1 cellular context compared by ENCODE assay signal in genomic region chr13:91557328-91557727, GRCh38.
TF ChIP-seq lines count a peak whose summit lies in the region.

No MANE protein-coding gene starts in this region.

TF ChIP-seq in K562, 482 proteins besides CTCF, POLR2A, EP300 and RAD21 (continued from another document):
- TF ChIP-seq, protein P1, sequence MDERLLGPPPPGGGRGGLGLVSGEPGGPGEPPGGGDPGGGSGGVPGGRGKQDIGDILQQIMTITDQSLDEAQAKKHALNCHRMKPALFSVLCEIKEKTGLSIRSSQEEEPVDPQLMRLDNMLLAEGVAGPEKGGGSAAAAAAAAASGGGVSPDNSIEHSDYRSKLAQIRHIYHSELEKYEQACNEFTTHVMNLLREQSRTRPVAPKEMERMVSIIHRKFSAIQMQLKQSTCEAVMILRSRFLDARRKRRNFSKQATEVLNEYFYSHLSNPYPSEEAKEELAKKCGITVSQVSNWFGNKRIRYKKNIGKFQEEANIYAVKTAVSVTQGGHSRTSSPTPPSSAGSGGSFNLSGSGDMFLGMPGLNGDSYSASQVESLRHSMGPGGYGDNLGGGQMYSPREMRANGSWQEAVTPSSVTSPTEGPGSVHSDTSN (CRISPR knock-in tag; IDR thresholded peaks at IDR 0.05; ENCODE audit: low read depth) = no peak
- TF ChIP-seq, protein P1 (tag; conservative IDR thresholded peaks at IDR 0.05; ENCODE audit: low read depth) = no peak
- TF ChIP-seq CTCFL (IDR thresholded peaks at IDR 0.05; ENCODE audit: borderline replicate concordance, insufficient read depth, low read depth, low read length, poor library complexity, severe bottlenecking) = no peak
- TF ChIP-seq, protein P2, sequence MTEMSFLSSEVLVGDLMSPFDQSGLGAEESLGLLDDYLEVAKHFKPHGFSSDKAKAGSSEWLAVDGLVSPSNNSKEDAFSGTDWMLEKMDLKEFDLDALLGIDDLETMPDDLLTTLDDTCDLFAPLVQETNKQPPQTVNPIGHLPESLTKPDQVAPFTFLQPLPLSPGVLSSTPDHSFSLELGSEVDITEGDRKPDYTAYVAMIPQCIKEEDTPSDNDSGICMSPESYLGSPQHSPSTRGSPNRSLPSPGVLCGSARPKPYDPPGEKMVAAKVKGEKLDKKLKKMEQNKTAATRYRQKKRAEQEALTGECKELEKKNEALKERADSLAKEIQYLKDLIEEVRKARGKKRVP (CRISPR knock-in tag; IDR thresholded peaks at IDR 0.05) = no peak
- TF ChIP-seq ZNF830 (CRISPR knock-in tag; IDR thresholded peaks at IDR 0.05) = no peak
- no peak for TF ChIP-seq FUS (optimal IDR thresholded peaks at IDR 0.05; ENCODE audit: low read depth, low read length)
- TF ChIP-seq MTF1 (CRISPR knock-in tag; IDR thresholded peaks at IDR 0.05; ENCODE audit: borderline replicate concordance) = no peak
- no peak for TF ChIP-seq MCM2 (IDR thresholded peaks at IDR 0.05; ENCODE audit: low read depth)
- TF ChIP-seq PHTF2 (CRISPR knock-in tag; IDR thresholded peaks at IDR 0.05) = no peak
- TF ChIP-seq FOXJ3 (CRISPR knock-in tag; IDR thresholded peaks at IDR 0.05) = no peak
- TF ChIP-seq BCLAF1 (IDR thresholded peaks at IDR 0.05; ENCODE audit: borderline replicate concordance in 1 of 2, control insufficient read depth in 1 of 2, low read depth in 2 of 2, low read length in 1 of 2) = no peak
- no peak for TF ChIP-seq ADNP (tag; IDR thresholded peaks at IDR 0.05)
- TF ChIP-seq NUFIP1 (IDR thresholded peaks at IDR 0.05; ENCODE audit: partially characterized antibody) = peak; percentile 14
- no peak for TF ChIP-seq ZSCAN29 (IDR thresholded peaks at IDR 0.05)
- no peak for TF ChIP-seq DNMT1 (IDR thresholded peaks at IDR 0.05)
- TF ChIP-seq ARID2 (IDR thresholded peaks at IDR 0.05) = peak; percentile 47; the same call in 1 of the 2 replicates
- 0 out of 2 replicates have a peak, but pooled peaks have one; percentile 14 for TF ChIP-seq SMC3 (conservative IDR thresholded peaks at IDR 0.05; ENCODE audit: insufficient read depth, low read depth, low read length)
- TF ChIP-seq POLR2AphosphoS2 (IDR thresholded peaks at IDR 0.05; ENCODE audit: low read length) = no peak
- TF ChIP-seq FOXP4 (CRISPR knock-in tag; IDR thresholded peaks at IDR 0.05; ENCODE audit: borderline replicate concordance) = no peak
- TF ChIP-seq LARP7 (IDR thresholded peaks at IDR 0.05) = no peak
- no peak for TF ChIP-seq ZC3H4 (CRISPR knock-in tag; IDR thresholded peaks at IDR 0.05; ENCODE audit: borderline replicate concordance)
- no peak for TF ChIP-seq ZNF655 (CRISPR knock-in tag; IDR thresholded peaks at IDR 0.05)
